ENCODE assay signal across 8 cellular contexts in genomic region chr22:38704568-38705234, GRCh38. TPM values are rescaled to one million over a fixed set of nuclear protein-coding genes. Genes with fewer than 3 reads are reported as not detected.
DNase-seq lines count a peak whose midpoint lies in the region; ATAC-seq, FAIRE-seq and TF ChIP-seq lines count a peak whose summit lies in the region.

No MANE protein-coding gene starts in this region.

- H3K4me3 Mint-ChIP-seq in activated T-cell treated with anti-CD3 and anti-CD28 coated beads, Interleukin-2, amount 50 U/mL, for 24 hours = peak overlapping the region; percentile 93
- peak overlapping the region; percentile 85 for H3K4me3 Mint-ChIP-seq in activated naive CD8-positive, alpha-beta T cell treated with anti-CD3 and anti-CD28 coated beads for 36 hours

- H3K36me3 Mint-ChIP-seq in activated T-cell treated with anti-CD3 and anti-CD28 coated beads, Interleukin-2, amount 50 U/mL, for 24 hours (ENCODE audit: low read depth) = peaks cover 36% of the 10 kb centered on the region
- H3K36me3 Mint-ChIP-seq in activated naive CD8-positive, alpha-beta T cell treated with anti-CD3 and anti-CD28 coated beads for 36 hours = peaks cover 31% of the 10 kb centered on the region

- peak overlapping the region; percentile 80 for H2AFZ ChIP-seq in keratinocyte (ENCODE audit: control insufficient read depth, low read length)

- peak overlapping the region; percentile 85 for H3K27ac ChIP-seq in keratinocyte (ENCODE audit: control insufficient read depth, insufficient read depth, low read length)
- H3K27ac ChIP-seq in thoracic aorta = peak overlapping the region; percentile 63 to 71

- H3K79me2 ChIP-seq in keratinocyte (ENCODE audit: control insufficient read depth, insufficient read depth, low read length) = peaks cover 44% of the 10 kb centered on the region

- H3K27me3 ChIP-seq in keratinocyte (ENCODE audit: control insufficient read depth, extremely low read depth, insufficient read depth, low read length) = no peaks in the 10 kb centered on the region
- H3K27me3 ChIP-seq in thoracic aorta (replicated peaks; ENCODE audit: insufficient read depth) = no peaks in the 10 kb centered on the region

- FAIRE-seq in keratinocyte (lab: Jason Lieb, UNC) = peak; percentile 46

- ATAC-seq in thoracic aorta (ENCODE audit: insufficient number of reproducible peaks, low FRiP score, low read depth) (no peak), HG02938 (IDR thresholded peaks at IDR 0.05; ENCODE audit: unreplicated experiment) (no peak)

- H3K27me3 Mint-ChIP-seq in activated T-cell treated with anti-CD3 and anti-CD28 coated beads, Interleukin-2, amount 50 U/mL, for 24 hours = no peaks in the 10 kb centered on the region
- H3K27me3 Mint-ChIP-seq in activated naive CD8-positive, alpha-beta T cell treated with anti-CD3 and anti-CD28 coated beads for 36 hours = no peaks in the 10 kb centered on the region

- dilution Hi-C loops in keratinocyte (cut with MboI; ENCODE audit: extremely low pct_ligation_motif_present, low sequenced_read_pairs) = no loop called here

- H3K4me2 ChIP-seq in keratinocyte (ENCODE audit: control insufficient read depth, extremely low read depth, insufficient read depth, low read depth, low read length) = peak overlapping the region; percentile 90

- H3K9ac ChIP-seq in keratinocyte (ENCODE audit: control insufficient read depth, extremely low read depth, insufficient read depth, low read length) = peak overlapping the region; percentile 70

- TF ChIP-seq CTCF in keratinocyte (optimal IDR thresholded peaks at IDR 0.05 in 1 of 3, IDR thresholded peaks at IDR 0.05 in 1 of 3, conservative IDR thresholded peaks at IDR 0.05 in 1 of 3; ENCODE audit: extremely low read depth in 1 of 3, insufficient read depth in 2 of 3, low read length in 3 of 3) = no peak
- TF ChIP-seq CTCF in thoracic aorta (IDR thresholded peaks at IDR 0.05) = no peak

- H3K4me1 ChIP-seq in keratinocyte (ENCODE audit: control insufficient read depth, extremely low read depth, insufficient read depth, low read length) = peaks cover 26% of the 10 kb centered on the region
- H3K4me1 ChIP-seq in thoracic aorta (ENCODE audit: control insufficient read depth in 1 of 2, low read depth in 2 of 2) = peaks cover 17 to 43% of the 10 kb centered on the region in 2 donors

- peaks cover 4% of the 10 kb centered on the region for H4K20me1 ChIP-seq in keratinocyte (ENCODE audit: control insufficient read depth, extremely low read depth, insufficient read depth, low read length)

- H3K4me3 ChIP-seq in keratinocyte (ENCODE audit: control insufficient read depth in 2 of 3, extremely low read depth in 1 of 3, insufficient read depth in 2 of 3, low read depth in 1 of 3, low read length in 3 of 3) (peak overlapping the region in 2 of 3 experiments; percentile 38 to 57), thoracic aorta (peak overlapping the region; percentile 66)

- H3K9me3 ChIP-seq in keratinocyte (ENCODE audit: control insufficient read depth, low read depth, low read length) = no peaks in the 10 kb centered on the region
- H3K9me3 ChIP-seq in thoracic aorta = no peaks in the 10 kb centered on the region

- H3K36me3 ChIP-seq in keratinocyte (ENCODE audit: control insufficient read depth in 2 of 2, extremely low read depth in 1 of 2, insufficient read depth in 2 of 2, low read length in 2 of 2) (peaks cover 0 to 3% of the 10 kb centered on the region in 2 experiments), thoracic aorta (no peaks in the 10 kb centered on the region)

- peak overlapping the region; percentile 98 for H3K27ac Mint-ChIP-seq in activated T-cell treated with anti-CD3 and anti-CD28 coated beads, Interleukin-2, amount 50 U/mL, for 24 hours
- H3K27ac Mint-ChIP-seq in activated naive CD8-positive, alpha-beta T cell treated with anti-CD3 and anti-CD28 coated beads for 36 hours = peak overlapping the region; percentile 96

- peaks cover 6% of the 10 kb centered on the region for H3K9me1 ChIP-seq in keratinocyte (ENCODE audit: control insufficient read depth, extremely low read depth, insufficient read depth, low read length)

- no peaks in the 10 kb centered on the region for H3K9me3 Mint-ChIP-seq in activated T-cell treated with anti-CD3 and anti-CD28 coated beads, Interleukin-2, amount 50 U/mL, for 24 hours
- no peaks in the 10 kb centered on the region for H3K9me3 Mint-ChIP-seq in activated naive CD8-positive, alpha-beta T cell treated with anti-CD3 and anti-CD28 coated beads for 36 hours

- H3K4me1 Mint-ChIP-seq in activated T-cell treated with anti-CD3 and anti-CD28 coated beads, Interleukin-2, amount 50 U/mL, for 24 hours (ENCODE audit: low read depth) = peaks cover 52% of the 10 kb centered on the region
- H3K4me1 Mint-ChIP-seq in activated naive CD8-positive, alpha-beta T cell treated with anti-CD3 and anti-CD28 coated beads for 36 hours = peaks cover 44% of the 10 kb centered on the region

- DNase-seq in activated T-cell treated with anti-CD3 and anti-CD28 coated beads, Interleukin-2, amount 50 U/mL, for 24 hours = no peak
- DNase-seq in activated T-cell treated with anti-CD3 and anti-CD28 coated beads for 4 hours (no peak), keratinocyte (ENCODE audit: low read depth, low spot score) (no peak), thoracic aorta (ENCODE audit: low spot score) (no peak), NCI-H510A (lab: John Stamatoyannopoulos, UW) (no peak), NCI-H446 (lab: John Stamatoyannopoulos, UW) (no peak)
- no peak for DNase-seq in activated naive CD8-positive, alpha-beta T cell treated with anti-CD3 and anti-CD28 coated beads for 36 hours

RNA-seq across cellular contexts. Expression of gene GTPBP1, which starts 1.0 kb away (rescaled TPM):
- 10 to 100 TPM; 82.4 TPM for total RNA-seq in activated naive CD8-positive, alpha-beta T cell treated with anti-CD3 and anti-CD28 coated beads for 36 hours
- 9.7 to 19.8 TPM (median 16.3 TPM) in 3 replicates for polyA plus RNA-seq in keratinocyte
- polyA plus RNA-seq in keratinocyte (2011; ENCODE audit: low read depth) = 28.5 TPM
- 7.8 and 12.9 TPM in 2 replicates for polyA plus RNA-seq in keratinocyte (2011; cell fraction: cytosol; rRNA removed)
- polyA plus RNA-seq in keratinocyte (2011; cell fraction: nucleus; rRNA removed) = 28.5 and 32.0 TPM in 2 replicates
- 15.9 and 21.3 TPM in 2 replicates for polyA plus RNA-seq in keratinocyte (2012; ENCODE audit: low replicate concordance)
- 26.2 to 57.6 TPM (median 36.7 TPM) in 3 replicates for polyA minus RNA-seq in keratinocyte
- 16.3 TPM for polyA minus RNA-seq in keratinocyte (2011; cell fraction: cytosol; rRNA and poly(A)+ RNA removed)
- polyA minus RNA-seq in keratinocyte (2011; cell fraction: nucleus; rRNA and poly(A)+ RNA removed) = 19.1 and 20.2 TPM in 2 replicates
- total RNA-seq in thoracic aorta = 10 to 100 TPM; 42.9 to 73.5 TPM

RNA-seq across cellular contexts. Expression of gene JOSD1, which starts 4.0 kb away (rescaled TPM):
- total RNA-seq in activated naive CD8-positive, alpha-beta T cell treated with anti-CD3 and anti-CD28 coated beads for 36 hours = 10 to 100 TPM; 79.4 to 83.7 TPM
- polyA plus RNA-seq in keratinocyte = 23.8 to 40.7 TPM (median 32.6 TPM) in 3 replicates
- 6.0 TPM for polyA plus RNA-seq in keratinocyte (2011; ENCODE audit: low read depth)
- 29.7 and 32.1 TPM in 2 replicates for polyA plus RNA-seq in keratinocyte (2011; cell fraction: cytosol; rRNA removed)
- polyA plus RNA-seq in keratinocyte (2011; cell fraction: nucleus; rRNA removed) = 39.0 and 39.2 TPM in 2 replicates
- polyA plus RNA-seq in keratinocyte (2012; ENCODE audit: low replicate concordance) = 20.6 and 34.6 TPM in 2 replicates
- 23.5 to 56.9 TPM (median 33.5 TPM) in 3 replicates for polyA minus RNA-seq in keratinocyte
- 38.6 TPM for polyA minus RNA-seq in keratinocyte (2011; cell fraction: cytosol; rRNA and poly(A)+ RNA removed)
- polyA minus RNA-seq in keratinocyte (2011; cell fraction: nucleus; rRNA and poly(A)+ RNA removed) = 19.1 and 31.5 TPM in 2 replicates
- total RNA-seq in thoracic aorta = 10 to 100 TPM; 45.6 to 83.9 TPM

RNA-seq across cellular contexts. Expression of gene TOMM22, which starts 22.9 kb away (rescaled TPM):
- total RNA-seq in activated naive CD8-positive, alpha-beta T cell treated with anti-CD3 and anti-CD28 coated beads for 36 hours = 100 to 1,000 TPM; 193 to 211 TPM
- 45.3 to 85.6 TPM (median 81.8 TPM) in 3 replicates for polyA plus RNA-seq in keratinocyte
- polyA plus RNA-seq in keratinocyte (2011; ENCODE audit: low read depth) = 22.0 TPM
- 55.9 and 94.3 TPM in 2 replicates for polyA plus RNA-seq in keratinocyte (2011; cell fraction: cytosol; rRNA removed)
- polyA plus RNA-seq in keratinocyte (2011; cell fraction: nucleus; rRNA removed) = 23.1 and 24.1 TPM in 2 replicates
- 48.1 and 71.8 TPM in 2 replicates for polyA plus RNA-seq in keratinocyte (2012; ENCODE audit: low replicate concordance)
- polyA minus RNA-seq in keratinocyte = 20.3 to 50.9 TPM (median 35.2 TPM) in 3 replicates
- 41.4 TPM for polyA minus RNA-seq in keratinocyte (2011; cell fraction: cytosol; rRNA and poly(A)+ RNA removed)
- 5.1 and 9.5 TPM in 2 replicates for polyA minus RNA-seq in keratinocyte (2011; cell fraction: nucleus; rRNA and poly(A)+ RNA removed)
- total RNA-seq in thoracic aorta = 10 to 100 TPM; 16.1 to 35.8 TPM

RNA-seq across cellular contexts. Expression of gene CBY1, which starts 48.3 kb away (rescaled TPM):
- total RNA-seq in activated naive CD8-positive, alpha-beta T cell treated with anti-CD3 and anti-CD28 coated beads for 36 hours = 10 to 100 TPM; 11.5 to 11.9 TPM
- 39.5 to 45.0 TPM (median 40.3 TPM) in 3 replicates for polyA plus RNA-seq in keratinocyte
- 18.5 TPM for polyA plus RNA-seq in keratinocyte (2011; ENCODE audit: low read depth)
- 30.3 and 34.5 TPM in 2 replicates for polyA plus RNA-seq in keratinocyte (2011; cell fraction: cytosol; rRNA removed)
- polyA plus RNA-seq in keratinocyte (2011; cell fraction: nucleus; rRNA removed) = 24.3 and 24.5 TPM in 2 replicates
- polyA plus RNA-seq in keratinocyte (2012; ENCODE audit: low replicate concordance) = 21.4 and 36.6 TPM in 2 replicates
- 11.8 to 24.6 TPM (median 16.6 TPM) in 3 replicates for polyA minus RNA-seq in keratinocyte
- 7.9 TPM for polyA minus RNA-seq in keratinocyte (2011; cell fraction: cytosol; rRNA and poly(A)+ RNA removed)
- polyA minus RNA-seq in keratinocyte (2011; cell fraction: nucleus; rRNA and poly(A)+ RNA removed) = 5.1 and 12.6 TPM in 2 replicates
- 10 to 100 TPM; 13.8 TPM for total RNA-seq in thoracic aorta

RNA-seq across cellular contexts. Expression of gene FAM227A, which starts 48.5 kb away (rescaled TPM):
- total RNA-seq in activated naive CD8-positive, alpha-beta T cell treated with anti-CD3 and anti-CD28 coated beads for 36 hours = under 1 TPM; 0.35 to 0.50 TPM
- 0.54 to 1.1 TPM (median 0.94 TPM) in 3 replicates for polyA plus RNA-seq in keratinocyte
- 0.31 TPM for polyA plus RNA-seq in keratinocyte (2011; ENCODE audit: low read depth)
- 0.12 and 0.17 TPM in 2 replicates for polyA plus RNA-seq in keratinocyte (2011; cell fraction: cytosol; rRNA removed)
- polyA plus RNA-seq in keratinocyte (2011; cell fraction: nucleus; rRNA removed) = 4.1 and 6.7 TPM in 2 replicates
- polyA plus RNA-seq in keratinocyte (2012; ENCODE audit: low replicate concordance) = 0.18 and 0.42 TPM in 2 replicates
- 0.40 to 7.9 TPM in 2 of 3 replicates, not detected in the other for polyA minus RNA-seq in keratinocyte
- not detected for polyA minus RNA-seq in keratinocyte (2011; cell fraction: cytosol; rRNA and poly(A)+ RNA removed)
- polyA minus RNA-seq in keratinocyte (2011; cell fraction: nucleus; rRNA and poly(A)+ RNA removed) = 1.5 and 3.5 TPM in 2 replicates
- total RNA-seq in thoracic aorta = 1 to 10 TPM in 1 of 2 donors, under 1 TPM in 1; 0.71 to 1.9 TPM

Comparison
In these comparisons a context has a peak if more than half of its experiments do, and no peak if none do; other contexts are left out.
1. RNA of gene TOMM22, which starts 22.9 kb away (total RNA-seq): 193 to 211 TPM in activated naive CD8-positive, alpha-beta T cell treated with anti-CD3 and anti-CD28 coated beads for 36 hours; 16.1 to 35.8 TPM in thoracic aorta; every median in the first group is over 4 times any median in the second.